Comparison of ENCODE assay signal across 24 cellular contexts in genomic region chr10:118687472-118687871, GRCh38.
DNase-seq lines count a peak whose midpoint lies in the region; ATAC-seq and TF ChIP-seq lines count a peak whose summit lies in the region.
"Had no signal": no experiment of that assay in that cellular context is flagged by ENCODE, and none has a peak within 500 bp of the region (broad histone marks: within the 10 kb centered on the region; RNA-seq: fewer than 3 reads in every experiment).

No MANE protein-coding gene starts in this region.

- no peaks in the 10 kb centered on the region for H3K23me2 ChIP-seq in H9 (ENCODE audit: insufficient read length, low read depth, low read length, poor library complexity, severe bottlenecking)

- H3K4ac ChIP-seq in H9 (ENCODE audit: low read depth, low read length): no peak overlapping the region

- no peaks in the 10 kb centered on the region for H3K9me3 Mint-ChIP-seq in naive thymus-derived CD4-positive, alpha-beta T cell
- no peaks in the 10 kb centered on the region for H3K9me3 Mint-ChIP-seq in H9
- H3K9me3 Mint-ChIP-seq: CD4-positive, alpha-beta T cell had no signal

- no peaks in the 10 kb centered on the region for H3K27me3 ChIP-seq in naive thymus-derived CD4-positive, alpha-beta T cell (ENCODE audit: control insufficient read depth in 2 of 2, insufficient read depth in 2 of 2, low read length in 2 of 2)
- H3K27me3 ChIP-seq in H9 (ENCODE audit: insufficient read depth, low read length): no peaks in the 10 kb centered on the region
- H3K27me3 ChIP-seq: Peyer's patch, SJSA1 had no signal

- DNase-seq in T-helper 17 cell (no peak), NCI-H2171 treated with DMSO at 0.1 percent for 48 hours (lab: John Stamatoyannopoulos, UW) (no peak), H9 (no peak)
- no peak for DNase-seq in naive thymus-derived CD4-positive, alpha-beta T cell
- DNase-seq: Caco-2; CD4-positive, alpha-beta T cell; DMS 273 treated with DMSO at 0.1 percent for 48 hours; DND-41; H7; IMR-90; NCI-H1092 treated with DMSO at 0.1 percent for 48 hours; NCI-H1436 treated with DMSO at 0.1 percent for 48 hours; NCI-H1930; NCI-H2227 treated with DMSO at 0.1 percent for 48 hours; NCI-H510A treated with DMSO at 0.1 percent for 48 hours; NCI-H82; Peyer's patch; T-helper 1 cell had no signal

- H4K5ac ChIP-seq in H9 (ENCODE audit: insufficient read length, low read depth, low read length): no peak overlapping the region

- no peak overlapping the region for H2BK20ac ChIP-seq in H9 (ENCODE audit: low read depth, low read length, poor library complexity, severe bottlenecking)

- CTCF ChIA-PET in naive thymus-derived CD4-positive, alpha-beta T cell (lab: Charles Lee): no interaction called here

- H3K4me2 ChIP-seq in H9 (ENCODE audit: insufficient read depth, insufficient read length, low read length): no peak overlapping the region
- H3K4me2 ChIP-seq: KMS-11 had no signal

- POLR2A ChIA-PET in naive thymus-derived CD4-positive, alpha-beta T cell (lab: Charles Lee): interaction anchor here (0.6 kb wide), 1 partner anchor 9 kb away, joined by 3 read pairs; no protein-coding TSS in a partner anchor

- no peak overlapping the region for H3K4me3 Mint-ChIP-seq in T-helper 17 cell
- peak overlapping the region in 2 of 10 donors; percentile 11 to 13 for H3K4me3 Mint-ChIP-seq in naive thymus-derived CD4-positive, alpha-beta T cell
- no peak overlapping the region for H3K4me3 Mint-ChIP-seq in H9
- H3K4me3 Mint-ChIP-seq: CD4-positive, alpha-beta T cell had no signal

- H3K4me1 ChIP-seq in naive thymus-derived CD4-positive, alpha-beta T cell (ENCODE audit: control insufficient read depth in 2 of 2, insufficient read depth in 2 of 2, low read length in 2 of 2): no peaks in the 10 kb centered on the region
- no peaks in the 10 kb centered on the region for H3K4me1 ChIP-seq in H9 (ENCODE audit: insufficient read depth, low read length)
- H3K4me1 ChIP-seq: Caco-2, Peyer's patch had no signal

- no peak overlapping the region for H3K27ac ChIP-seq in naive thymus-derived CD4-positive, alpha-beta T cell (ENCODE audit: low read depth, low read length)
- H3K27ac ChIP-seq in H9 (ENCODE audit: insufficient read length, low read depth, low read length): no peak overlapping the region
- H3K27ac ChIP-seq: KMS-11, Peyer's patch, SJSA1 had no signal

- no peaks in the 10 kb centered on the region for H3K79me2 ChIP-seq in H9 (ENCODE audit: insufficient read depth, low read length)

- H3K79me1 ChIP-seq in H9 (ENCODE audit: insufficient read depth, low read depth, low read length, poor library complexity, severe bottlenecking): no peaks in the 10 kb centered on the region

- H3K36me3 ChIP-seq in naive thymus-derived CD4-positive, alpha-beta T cell (ENCODE audit: control insufficient read depth in 2 of 3, insufficient read depth in 3 of 3, low read length in 3 of 3): peaks cover 0 to 41% (median 7%) of the 10 kb centered on the region in 3 experiments

- H2BK120ac ChIP-seq in H9 (ENCODE audit: low read depth, low read length, poor library complexity, severe bottlenecking): no peak overlapping the region

- H3K56ac ChIP-seq in H9 (ENCODE audit: insufficient read length, low read depth, low read length): no peak overlapping the region

- H2AK5ac ChIP-seq in H9 (ENCODE audit: insufficient read length, low read length): no peak overlapping the region

- H3K4me1 Mint-ChIP-seq in T-helper 17 cell: peaks cover 4% of the 10 kb centered on the region
- peaks cover 9 to 50% (median 23%) of the 10 kb centered on the region in 7 donors for H3K4me1 Mint-ChIP-seq in naive thymus-derived CD4-positive, alpha-beta T cell
- no peaks in the 10 kb centered on the region for H3K4me1 Mint-ChIP-seq in H9

- H3K9me3 ChIP-seq in T-helper 17 cell (ENCODE audit: control insufficient read depth, low read length, poor library complexity, severe bottlenecking): no peaks in the 10 kb centered on the region
- H3K9me3 ChIP-seq in naive thymus-derived CD4-positive, alpha-beta T cell (ENCODE audit: control insufficient read depth in 2 of 3, low read length in 3 of 3): no peaks in the 10 kb centered on the region
- H3K9me3 ChIP-seq in H9 (ENCODE audit: control insufficient read depth, low read depth, low read length): no peaks in the 10 kb centered on the region
- H3K9me3 ChIP-seq: Caco-2, Peyer's patch, SJSA1 had no signal

- H3K27ac Mint-ChIP-seq in T-helper 17 cell (peak overlapping the region; percentile 49), H9 (no peak overlapping the region; a peak in 1 of 7 replicates)
- H3K27ac Mint-ChIP-seq in naive thymus-derived CD4-positive, alpha-beta T cell: peak overlapping the region in 6 of 9 donors; percentile 5 to 56 (median 19)
- H3K27ac Mint-ChIP-seq: CD4-positive, alpha-beta T cell had no signal

- H2AFZ ChIP-seq in H9 (ENCODE audit: low read length): no peak overlapping the region

- no peaks in the 10 kb centered on the region for H4K20me1 ChIP-seq in H9 (ENCODE audit: control insufficient read depth, insufficient read depth, insufficient read length)

- H2BK12ac ChIP-seq in H9 (ENCODE audit: insufficient read length, low read depth, low read length): no peak overlapping the region

- no peak overlapping the region for H3K18ac ChIP-seq in H9 (ENCODE audit: insufficient read length, low read depth, low read length)

- no peak overlapping the region for H3K4me3 ChIP-seq in naive thymus-derived CD4-positive, alpha-beta T cell (ENCODE audit: low read length)
- H3K4me3 ChIP-seq: GM12878, Peyer's patch, SJSA1 had no signal

- no peak overlapping the region for H2BK15ac ChIP-seq in H9 (ENCODE audit: low read depth, low read length)

- H4K91ac ChIP-seq in H9 (ENCODE audit: insufficient read length, low read depth, low read length): no peak overlapping the region

- no peak overlapping the region for H4K8ac ChIP-seq in H9 (replicated peaks; ENCODE audit: insufficient read length, low read depth, low read length)

- intact Hi-C loops in naive thymus-derived CD4-positive, alpha-beta T cell (cut with micrococcal nuclease): no loop called here

- H3K14ac ChIP-seq in H9 (ENCODE audit: insufficient read depth, low read length): no peak overlapping the region

- H3K9ac ChIP-seq in H9 (ENCODE audit: extremely low read depth, insufficient read length, low read length): no peak overlapping the region
- H3K9ac ChIP-seq: KMS-11 had no signal

- no peak overlapping the region for H2BK5ac ChIP-seq in H9 (ENCODE audit: insufficient read length, low read length)

- TF ChIP-seq CTCF in H9 (conservative IDR thresholded peaks at IDR 0.05): no peak

- H3K36me3 Mint-ChIP-seq in T-helper 17 cell (ENCODE audit: low read depth) (peaks cover 11% of the 10 kb centered on the region), H9 (ENCODE audit: insufficient read depth in 1 of 3, low read depth in 3 of 3) (peaks cover 14 to 49% (median 35%) of the 10 kb centered on the region in 3 experiments)
- peaks cover 6 to 62% (median 38%) of the 10 kb centered on the region in 5 donors for H3K36me3 Mint-ChIP-seq in naive thymus-derived CD4-positive, alpha-beta T cell

- ATAC-seq in GM18511 (IDR thresholded peaks at IDR 0.05; ENCODE audit: unreplicated experiment) (peak; percentile 51), HG02981 (IDR thresholded peaks at IDR 0.05; ENCODE audit: unreplicated experiment) (peak; percentile 53), T-helper 17 cell (no peak), HG02870 (IDR thresholded peaks at IDR 0.05; ENCODE audit: unreplicated experiment) (no peak)
- ATAC-seq in naive thymus-derived CD4-positive, alpha-beta T cell: no peak
- ATAC-seq: GM12878 had no signal

- H3T11ph ChIP-seq in H9 (ENCODE audit: low read length): no peak overlapping the region

- H3K27me3 Mint-ChIP-seq in T-helper 17 cell: no peaks in the 10 kb centered on the region
- no peaks in the 10 kb centered on the region for H3K27me3 Mint-ChIP-seq in naive thymus-derived CD4-positive, alpha-beta T cell
- H3K27me3 Mint-ChIP-seq in H9 (ENCODE audit: low read depth): no peaks in the 10 kb centered on the region
- H3K27me3 Mint-ChIP-seq: CD4-positive, alpha-beta T cell had no signal

- H3K23ac ChIP-seq in H9 (ENCODE audit: insufficient read length, low read depth, low read length): no peak overlapping the region

Comparison
In these comparisons a context has a peak if more than half of its experiments do, and no peak if none do; other contexts are left out.
1. ATAC-seq: peak in GM18511 (single experiment) and HG02981 (single experiment); none in T-helper 17 cell (single experiment), naive thymus-derived CD4-positive, alpha-beta T cell (single experiment) and HG02870 (single experiment).
2. H3K27ac Mint-ChIP-seq: peak in T-helper 17 cell (single experiment) and naive thymus-derived CD4-positive, alpha-beta T cell (6 of 9); none in H9 (0 of 3).